8 cellular contexts compared by ENCODE assay signal in the genomic region with DNA sequence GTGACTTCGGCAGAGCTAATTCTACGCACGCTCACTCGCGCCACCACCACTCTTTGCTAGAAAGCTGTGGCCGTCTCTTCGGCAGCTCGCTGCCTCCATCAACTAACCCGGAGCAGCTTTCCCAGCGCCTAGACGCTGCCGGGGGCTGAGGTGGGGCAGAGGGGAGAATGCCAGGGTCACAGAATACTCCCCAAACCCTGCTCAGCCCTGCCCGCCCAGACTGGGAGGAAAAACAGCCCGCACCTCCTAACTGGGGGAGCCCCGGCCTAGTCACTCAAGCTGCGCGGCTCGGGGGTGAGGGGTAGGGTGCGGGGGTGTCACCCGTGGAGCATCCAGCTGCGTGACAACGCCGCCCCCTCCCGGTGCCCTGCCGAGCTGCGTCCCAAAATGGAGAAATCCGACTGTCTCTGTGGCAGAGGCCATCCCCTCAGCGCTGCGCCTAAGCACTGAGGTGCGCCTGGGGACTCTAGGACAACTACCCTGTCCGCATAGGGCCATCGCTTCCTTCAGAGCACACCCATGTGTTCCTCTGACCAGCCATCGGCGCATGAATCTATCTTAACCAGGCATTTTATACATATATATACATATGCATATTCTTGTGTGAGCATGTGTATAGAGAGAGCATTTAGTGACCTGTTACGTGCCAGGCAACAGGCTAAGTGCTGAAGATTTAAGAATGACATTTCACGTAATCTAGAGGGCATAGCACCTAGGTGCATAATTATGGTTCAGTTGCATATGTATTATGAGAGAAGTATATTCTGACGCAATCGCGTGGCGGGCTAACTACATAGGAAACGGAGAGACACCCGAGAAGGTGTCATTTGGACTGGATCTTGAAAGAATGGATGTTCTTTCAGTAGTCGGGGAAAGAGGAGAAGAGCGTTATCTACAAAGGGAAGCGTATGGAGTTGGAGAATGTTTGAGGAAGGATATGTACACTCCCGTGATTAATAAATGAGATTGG. TPM values are rescaled to one million over a fixed set of nuclear protein-coding genes. Genes with fewer than 3 reads are reported as not detected.
DNase-seq lines count a peak whose midpoint lies in the region; ATAC-seq and TF ChIP-seq lines count a peak whose summit lies in the region.

No MANE protein-coding gene starts in this region.

- peaks cover 10% of the 10 kb centered on the region; the same call in 2 of the 3 replicates for H3K36me3 Mint-ChIP-seq in GM23338 (ENCODE audit: low read depth)

- H3K9me2 ChIP-seq in GM23338 (ENCODE audit: insufficient read depth): no peaks in the 10 kb centered on the region

- peaks cover 46% of the 10 kb centered on the region for H3K27me3 ChIP-seq in GM23338 (ENCODE audit: insufficient read depth)

- H3K4me2 ChIP-seq in GM23338: peak overlapping the region; percentile 93

- DNase-seq in Daoy (ENCODE audit: low read depth) (peak; percentile 79), GM23338 (ENCODE audit: low spot score) (peak; percentile 77), LHCN-M2 (ENCODE audit: low read depth) (peak; percentile 70), T-helper 22 cell (ENCODE audit: low read depth) (peak; percentile 38), anterior cingulate cortex (lab: John Stamatoyannopoulos, UW) (peak in 57 of 58 donors; percentile 19 to 83 (median 68)), hepatic stellate cell (ENCODE audit: low spot score) (peak; percentile 60), retinal pigment epithelial cell (ENCODE audit: low read depth) (no peak), DMS79 treated with DMSO at 0.1 percent for 48 hours (lab: John Stamatoyannopoulos, UW) (no peak)

- H3K4me3 Mint-ChIP-seq in GM23338: peak overlapping the region; percentile 88

- H3K4me1 ChIP-seq in GM23338 (ENCODE audit: insufficient read depth): peaks cover 14% of the 10 kb centered on the region

- H4K20me1 ChIP-seq in GM23338 (replicated peaks; ENCODE audit: insufficient read depth): 0 out of 2 replicates have a peak, but pooled peaks cover 6% of the 10 kb centered on the region

- TF ChIP-seq CTCF in GM23338 (conservative IDR thresholded peaks at IDR 0.05; ENCODE audit: low read depth in 2 of 2) (peak; percentile 64 to 76), retinal pigment epithelial cell (conservative IDR thresholded peaks at IDR 0.05; ENCODE audit: low read depth, low read length) (peak; percentile 71)

- peaks cover 3% of the 10 kb centered on the region; the same call in 1 of the 3 replicates for H3K9me3 Mint-ChIP-seq in GM23338

- peaks cover 23% of the 10 kb centered on the region for H3K27me3 Mint-ChIP-seq in GM23338 (ENCODE audit: insufficient read depth, low read depth, poor library complexity)

- no peaks in the 10 kb centered on the region for H3F3A ChIP-seq in GM23338 (replicated peaks; ENCODE audit: low read depth)

- H3K27ac Mint-ChIP-seq in GM23338: no peak overlapping the region

- ATAC-seq in GM23338: peak; percentile 31

- H3K36me3 ChIP-seq in GM23338 (ENCODE audit: insufficient read depth): no peaks in the 10 kb centered on the region

- H3K4me3 ChIP-seq in GM23338 (peak overlapping the region; percentile 95), retinal pigment epithelial cell (ENCODE audit: low read length) (peak overlapping the region; percentile 95)

- H2AFZ ChIP-seq in GM23338: peak overlapping the region; percentile 100

- H3K4me1 Mint-ChIP-seq in GM23338: peaks cover 29% of the 10 kb centered on the region

- H3K79me2 ChIP-seq in GM23338 (replicated peaks; ENCODE audit: insufficient read depth): no peaks in the 10 kb centered on the region; the same call in 1 of the 2 replicates

- H3K27ac ChIP-seq in GM23338 (ENCODE audit: low read depth): no peak overlapping the region

TF ChIP-seq in GM23338, 12 proteins besides CTCF, POLR2A, EP300 and RAD21:
- TF ChIP-seq JUNB (IDR thresholded peaks at IDR 0.05; ENCODE audit: unreplicated experiment): no peak
- no peak for TF ChIP-seq POLR2AphosphoS5 (IDR thresholded peaks at IDR 0.05; ENCODE audit: low read depth)
- no peak for TF ChIP-seq ETS1 (IDR thresholded peaks at IDR 0.05)
- no peak for TF ChIP-seq ZNF331 (CRISPR knock-in tag; IDR thresholded peaks at IDR 0.05; ENCODE audit: low read depth)
- TF ChIP-seq, protein P1, sequence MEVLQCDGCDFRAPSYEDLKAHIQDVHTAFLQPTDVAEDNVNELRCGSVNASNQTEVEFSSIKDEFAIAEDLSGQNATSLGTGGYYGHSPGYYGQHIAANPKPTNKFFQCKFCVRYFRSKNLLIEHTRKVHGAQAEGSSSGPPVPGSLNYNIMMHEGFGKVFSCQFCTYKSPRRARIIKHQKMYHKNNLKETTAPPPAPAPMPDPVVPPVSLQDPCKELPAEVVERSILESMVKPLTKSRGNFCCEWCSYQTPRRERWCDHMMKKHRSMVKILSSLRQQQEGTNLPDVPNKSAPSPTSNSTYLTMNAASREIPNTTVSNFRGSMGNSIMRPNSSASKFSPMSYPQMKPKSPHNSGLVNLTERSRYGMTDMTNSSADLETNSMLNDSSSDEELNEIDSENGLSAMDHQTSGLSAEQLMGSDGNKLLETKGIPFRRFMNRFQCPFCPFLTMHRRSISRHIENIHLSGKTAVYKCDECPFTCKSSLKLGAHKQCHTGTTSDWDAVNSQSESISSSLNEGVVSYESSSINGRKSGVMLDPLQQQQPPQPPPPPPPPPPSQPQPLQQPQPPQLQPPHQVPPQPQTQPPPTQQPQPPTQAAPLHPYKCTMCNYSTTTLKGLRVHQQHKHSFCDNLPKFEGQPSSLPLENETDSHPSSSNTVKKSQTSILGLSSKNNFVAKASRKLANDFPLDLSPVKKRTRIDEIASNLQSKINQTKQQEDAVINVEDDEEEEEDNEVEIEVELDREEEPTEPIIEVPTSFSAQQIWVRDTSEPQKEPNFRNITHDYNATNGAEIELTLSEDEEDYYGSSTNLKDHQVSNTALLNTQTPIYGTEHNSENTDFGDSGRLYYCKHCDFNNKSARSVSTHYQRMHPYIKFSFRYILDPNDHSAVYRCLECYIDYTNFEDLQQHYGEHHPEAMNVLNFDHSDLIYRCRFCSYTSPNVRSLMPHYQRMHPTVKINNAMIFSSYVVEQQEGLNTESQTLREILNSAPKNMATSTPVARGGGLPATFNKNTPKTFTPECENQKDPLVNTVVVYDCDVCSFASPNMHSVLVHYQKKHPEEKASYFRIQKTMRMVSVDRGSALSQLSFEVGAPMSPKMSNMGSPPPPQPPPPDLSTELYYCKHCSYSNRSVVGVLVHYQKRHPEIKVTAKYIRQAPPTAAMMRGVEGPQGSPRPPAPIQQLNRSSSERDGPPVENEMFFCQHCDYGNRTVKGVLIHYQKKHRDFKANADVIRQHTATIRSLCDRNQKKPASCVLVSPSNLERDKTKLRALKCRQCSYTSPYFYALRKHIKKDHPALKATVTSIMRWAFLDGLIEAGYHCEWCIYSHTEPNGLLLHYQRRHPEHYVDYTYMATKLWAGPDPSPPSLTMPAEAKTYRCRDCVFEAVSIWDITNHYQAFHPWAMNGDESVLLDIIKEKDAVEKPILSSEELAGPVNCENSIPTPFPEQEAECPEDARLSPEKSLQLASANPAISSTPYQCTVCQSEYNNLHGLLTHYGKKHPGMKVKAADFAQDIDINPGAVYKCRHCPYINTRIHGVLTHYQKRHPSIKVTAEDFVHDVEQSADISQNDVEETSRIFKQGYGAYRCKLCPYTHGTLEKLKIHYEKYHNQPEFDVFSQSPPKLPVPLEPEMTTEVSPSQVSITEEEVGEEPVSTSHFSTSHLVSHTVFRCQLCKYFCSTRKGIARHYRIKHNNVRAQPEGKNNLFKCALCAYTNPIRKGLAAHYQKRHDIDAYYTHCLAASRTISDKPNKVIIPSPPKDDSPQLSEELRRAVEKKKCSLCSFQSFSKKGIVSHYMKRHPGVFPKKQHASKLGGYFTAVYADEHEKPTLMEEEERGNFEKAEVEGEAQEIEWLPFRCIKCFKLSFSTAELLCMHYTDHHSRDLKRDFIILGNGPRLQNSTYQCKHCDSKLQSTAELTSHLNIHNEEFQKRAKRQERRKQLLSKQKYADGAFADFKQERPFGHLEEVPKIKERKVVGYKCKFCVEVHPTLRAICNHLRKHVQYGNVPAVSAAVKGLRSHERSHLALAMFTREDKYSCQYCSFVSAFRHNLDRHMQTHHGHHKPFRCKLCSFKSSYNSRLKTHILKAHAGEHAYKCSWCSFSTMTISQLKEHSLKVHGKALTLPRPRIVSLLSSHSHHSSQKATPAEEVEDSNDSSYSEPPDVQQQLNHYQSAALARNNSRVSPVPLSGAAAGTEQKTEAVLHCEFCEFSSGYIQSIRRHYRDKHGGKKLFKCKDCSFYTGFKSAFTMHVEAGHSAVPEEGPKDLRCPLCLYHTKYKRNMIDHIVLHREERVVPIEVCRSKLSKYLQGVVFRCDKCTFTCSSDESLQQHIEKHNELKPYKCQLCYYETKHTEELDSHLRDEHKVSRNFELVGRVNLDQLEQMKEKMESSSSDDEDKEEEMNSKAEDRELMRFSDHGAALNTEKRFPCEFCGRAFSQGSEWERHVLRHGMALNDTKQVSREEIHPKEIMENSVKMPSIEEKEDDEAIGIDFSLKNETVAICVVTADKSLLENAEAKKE (CRISPR knock-in tag; IDR thresholded peaks at IDR 0.05): no peak

RNA-seq across cellular contexts. Expression of gene TENT5A, which starts 1.5 kb away (rescaled TPM):
- 11.5 and 13.0 TPM in 2 replicates for total RNA-seq in Daoy (2014; rRNA removed; shearing (Covaris generic))
- total RNA-seq in GM23338 (2014; rRNA removed; shearing (Covaris generic)): 4.7 and 5.5 TPM in 2 replicates
- polyA plus RNA-seq in GM23338 (2016; fragmentation: Nextera tagmentation; extraction: Ambion mirVana): 3.8 and 4.4 TPM in 2 replicates
- total RNA-seq in LHCN-M2 (2014; rRNA removed): 17.6 and 18.7 TPM in 2 replicates
- 3.2 TPM for polyA plus RNA-seq in LHCN-M2 (2012)

Comparison
In these comparisons a context has a peak if more than half of its experiments do, and no peak if none do; other contexts are left out.
1. DNase-seq: peak in Daoy (single experiment), GM23338 (single experiment), LHCN-M2 (single experiment), T-helper 22 cell (single experiment), anterior cingulate cortex (57 of 58) and hepatic stellate cell (single experiment); none in retinal pigment epithelial cell (single experiment) and DMS79 treated with DMSO at 0.1 percent for 48 hours (single experiment).